In the genomic region with DNA sequence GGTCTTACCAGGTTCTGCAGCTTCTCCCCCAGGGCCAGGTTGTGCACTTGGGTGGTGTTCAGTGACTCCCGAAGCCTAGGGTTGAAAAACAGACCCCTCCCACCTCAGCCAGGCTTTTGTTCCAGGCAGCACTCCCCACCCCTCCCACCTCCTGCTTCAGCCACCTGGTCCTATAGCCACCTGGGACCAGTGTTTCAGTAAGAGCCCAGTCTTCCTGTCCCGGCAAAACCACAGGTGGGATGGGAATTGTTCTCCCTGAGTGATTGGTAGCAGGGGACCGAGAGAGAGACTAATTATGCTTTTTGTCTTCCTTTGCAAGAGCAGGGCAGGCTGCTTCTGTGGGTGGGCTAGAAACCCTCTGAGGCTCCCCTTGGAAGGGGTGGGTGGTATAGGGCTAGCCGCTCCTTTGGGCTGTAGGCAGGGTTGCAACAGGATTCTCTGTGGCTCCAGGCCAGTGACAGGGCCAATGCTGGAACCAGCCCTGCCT, we compare ENCODE assay signal across 16 cellular contexts. TPM values are rescaled to one million over a fixed set of nuclear protein-coding genes. Genes with fewer than 3 reads are reported as not detected.
DNase-seq lines count a peak whose midpoint lies in the region; FAIRE-seq and TF ChIP-seq lines count a peak whose summit lies in the region.
"Had no signal": no experiment of that assay in that cellular context is flagged by ENCODE, and none has a peak within 500 bp of the region (broad histone marks: within the 10 kb centered on the region; RNA-seq: fewer than 3 reads in every experiment).

No MANE protein-coding gene starts in this region.

- H3K9me3 Mint-ChIP-seq in endodermal cell = no peaks in the 10 kb centered on the region
- H3K9me3 Mint-ChIP-seq in CD14-positive monocyte = no peaks in the 10 kb centered on the region
- H3K9me3 Mint-ChIP-seq: HFFc6, natural killer cell, type B pancreatic cell had no signal

- 76% methylated on average over 4 of the region's 4 CpGs; no CpG with 5 or more reads in 1 of the 2 experiments for WGBS in endodermal cell (ENCODE audit: insufficient coverage in 1 of 2, insufficient read length in 1 of 2), 2 experiments

- H3K36me3 ChIP-seq in endodermal cell (ENCODE audit: control insufficient read depth, insufficient read depth, low read length) (no peaks in the 10 kb centered on the region), vagina (no peaks in the 10 kb centered on the region)
- H3K36me3 ChIP-seq: esophagus muscularis mucosa had no signal

- TF ChIP-seq CTCF in endodermal cell (conservative IDR thresholded peaks at IDR 0.05) (no peak), vagina (IDR thresholded peaks at IDR 0.05) (no peak), CD14-positive monocyte (IDR thresholded peaks at IDR 0.05) (no peak)

- H3K4me3 Mint-ChIP-seq in endodermal cell (no peak overlapping the region), CD14-positive monocyte (no peak overlapping the region)
- H3K4me3 Mint-ChIP-seq: HFFc6, natural killer cell, type B pancreatic cell had no signal

- H3K27ac Mint-ChIP-seq in endodermal cell (no peak overlapping the region), CD14-positive monocyte (no peak overlapping the region)
- H3K27ac Mint-ChIP-seq: HFFc6, natural killer cell, type B pancreatic cell had no signal

- H3K27me3 ChIP-seq in endodermal cell (ENCODE audit: control insufficient read depth, insufficient read depth, low read length, poor library complexity, severe bottlenecking) (no peaks in the 10 kb centered on the region), vagina (no peaks in the 10 kb centered on the region)
- H3K27me3 ChIP-seq: esophagus muscularis mucosa had no signal

- H3K36me3 Mint-ChIP-seq in endodermal cell (ENCODE audit: low read depth) (no peaks in the 10 kb centered on the region), CD14-positive monocyte (no peaks in the 10 kb centered on the region)
- H3K36me3 Mint-ChIP-seq: natural killer cell, type B pancreatic cell had no signal

- no peak for FAIRE-seq in RCC 7860 (lab: Jason Lieb, UNC)

- DNase-seq in DMS79 (lab: John Stamatoyannopoulos, UW) (peak; percentile 91), NCI-H2081 treated with DMSO at 0.1 percent for 48 hours (lab: John Stamatoyannopoulos, UW) (peak; percentile 26), endodermal cell (peak; percentile 64), vagina (ENCODE audit: extremely low spot score in 2 of 2) (no peak), RCC 7860 (ENCODE audit: low spot score) (no peak), CD14-positive monocyte (ENCODE audit: low spot score) (no peak)
- DNase-seq: activated CD8-positive, alpha-beta memory T cell treated with anti-CD3 and anti-CD28 coated beads for 24 hours; activated gamma-delta T cell; HFFc6; natural killer cell; NCI-H524 treated with DMSO at 0.1 percent for 48 hours; retina; SHP77; stimulated activated CD4-positive, alpha-beta T cell treated with anti-CD3 and anti-CD28 coated beads, Interleukin-1b, Interleukin-23, amount 100 ng/mL, for 48 hours had no signal

- H3K4me3 ChIP-seq in endodermal cell (ENCODE audit: low read length) (no peak overlapping the region), vagina (no peak overlapping the region)
- H3K4me3 ChIP-seq: esophagus muscularis mucosa had no signal

- TF ChIP-seq POLR2A in vagina (IDR thresholded peaks at IDR 0.05) = no peak

- intact Hi-C loops in vagina (cut with DNase I) = no loop called here
- intact Hi-C loops in CD14-positive monocyte (cut with micrococcal nuclease) = no loop called here

- H3K27ac ChIP-seq in endodermal cell (ENCODE audit: low read depth, low read length) (no peak overlapping the region), vagina (no peak overlapping the region)
- H3K27ac ChIP-seq: esophagus muscularis mucosa had no signal

- peaks cover 1% of the 10 kb centered on the region for H3K4me1 Mint-ChIP-seq in endodermal cell
- peaks cover 14% of the 10 kb centered on the region for H3K4me1 Mint-ChIP-seq in CD14-positive monocyte
- H3K4me1 Mint-ChIP-seq: natural killer cell had no signal

- H3K27me3 Mint-ChIP-seq in endodermal cell (ENCODE audit: insufficient read depth) (no peaks in the 10 kb centered on the region), CD14-positive monocyte (ENCODE audit: low read depth in 3 of 3) (peaks cover 3 to 6% (median 4%) of the 10 kb centered on the region in 3 donors)
- H3K27me3 Mint-ChIP-seq: type B pancreatic cell had no signal

- H3K4me1 ChIP-seq in endodermal cell (ENCODE audit: control insufficient read depth, insufficient read depth, low read length) (peaks cover 4% of the 10 kb centered on the region), vagina (no peaks in the 10 kb centered on the region)
- H3K4me1 ChIP-seq: esophagus muscularis mucosa had no signal

- H3K9ac ChIP-seq in endodermal cell (ENCODE audit: extremely low read depth, low read length, poor library complexity, severe bottlenecking) = no peak overlapping the region

- no peaks in the 10 kb centered on the region for H3K9me3 ChIP-seq in endodermal cell (ENCODE audit: control insufficient read depth, low read length)
- no peaks in the 10 kb centered on the region for H3K9me3 ChIP-seq in vagina
- H3K9me3 ChIP-seq: esophagus muscularis mucosa had no signal

RNA-seq across cellular contexts. Expression of a gene that starts 8.5 kb away (rescaled TPM):
- 1 to 10 TPM; 2.2 to 4.5 TPM for total RNA-seq in endodermal cell
- polyA plus RNA-seq in endodermal cell (2013, experiment 1 of 2) = 1.4 TPM
- polyA plus RNA-seq in endodermal cell (2013, experiment 2 of 2) = 0.75 TPM
- 30.7 TPM for total RNA-seq in vagina
- 10 to 100 TPM; 11.1 to 20.1 TPM for polyA plus RNA-seq in CD14-positive monocyte
- total RNA-seq: HFFc6 had no signal

RNA-seq across cellular contexts. Expression of a gene that starts 17.0 kb away (rescaled TPM):
- total RNA-seq in endodermal cell (10 to 100 TPM; 48.1 to 82.6 TPM), vagina (3.7 TPM)
- 52.0 TPM for polyA plus RNA-seq in endodermal cell (2013, experiment 1 of 2)
- polyA plus RNA-seq in endodermal cell (2013, experiment 2 of 2) = 46.1 TPM
- under 1 TPM in 1 of 2 donors, not detected in 1; 0.28 TPM for polyA plus RNA-seq in CD14-positive monocyte

RNA-seq across cellular contexts. Expression of a gene that starts 17.2 kb away (rescaled TPM):
- 10 to 100 TPM; 35.7 to 46.6 TPM for total RNA-seq in endodermal cell
- 50.1 TPM for polyA plus RNA-seq in endodermal cell (2013, experiment 1 of 2)
- polyA plus RNA-seq in endodermal cell (2013, experiment 2 of 2) = 41.9 TPM
- total RNA-seq in vagina = 50.8 TPM
- 10 to 100 TPM; 25.1 to 27.2 TPM for polyA plus RNA-seq in CD14-positive monocyte

RNA-seq across cellular contexts. Expression of a gene that starts 25.8 kb away (rescaled TPM):
- total RNA-seq in endodermal cell (10 to 100 TPM; 11.4 to 12.0 TPM), vagina (11.8 TPM)
- 20.5 TPM for polyA plus RNA-seq in endodermal cell (2013, experiment 1 of 2)
- polyA plus RNA-seq in endodermal cell (2013, experiment 2 of 2) = 19.5 TPM
- 10 to 100 TPM in 1 of 2 donors, 1 to 10 TPM in 1; 6.7 to 14.1 TPM for polyA plus RNA-seq in CD14-positive monocyte

RNA-seq across cellular contexts. Expression of a gene that starts 29.2 kb away (rescaled TPM):
- 100 to 1,000 TPM; 107 to 113 TPM for total RNA-seq in endodermal cell
- polyA plus RNA-seq in endodermal cell (2013, experiment 1 of 2) = 67.1 TPM
- polyA plus RNA-seq in endodermal cell (2013, experiment 2 of 2) = 64.7 TPM
- 191 TPM for total RNA-seq in vagina
- 10 to 100 TPM; 37.2 to 39.4 TPM for polyA plus RNA-seq in CD14-positive monocyte

Comparison
In these comparisons a context has a peak if more than half of its experiments do, and no peak if none do; other contexts are left out.
1. DNase-seq: peak in DMS79 (single experiment), NCI-H2081 treated with DMSO at 0.1 percent for 48 hours (single experiment) and endodermal cell (single experiment); none in vagina (0 of 2), RCC 7860 (single experiment) and CD14-positive monocyte (single experiment).
2. RNA of a gene that starts 17.0 kb away (total RNA-seq): 48.1 to 82.6 TPM in endodermal cell; 3.7 TPM in vagina (single experiment); every median in the first group is over 10 times any median in the second.